In genomic region chr10:5744849-5745248, GRCh38 we compare ENCODE assay signal across 24 cellular contexts.
"Had no signal": no experiment of that assay in that cellular context is flagged by ENCODE, and none has a peak within 500 bp of the region (broad histone marks: within the 10 kb centered on the region; RNA-seq: fewer than 3 reads in every experiment).

No MANE protein-coding gene starts in this region.

- H3K4me1 ChIP-seq: ascending aorta, testis had no signal

- H3K27ac Mint-ChIP-seq: activated CD4-positive, alpha-beta memory T cell treated with anti-CD3 and anti-CD28 coated beads for 36 hours; activated naive CD8-positive, alpha-beta T cell; activated T-helper 2 cell treated with anti-CD3 and anti-CD28 coated beads, Interferon-gamma antibody, Interleukin-2, Interleukin-4, amounts not matched to agents 10 μg/mL and 5 μg/mL and 100 μg/mL, durations not matched to agents 14 hours and 24 hours and 36 hours; natural killer cell had no signal

- H3K27ac ChIP-seq: ascending aorta, cardiac muscle cell, testis had no signal

- H3K27me3 ChIP-seq: ascending aorta, cardiac muscle cell, testis had no signal

- ATAC-seq: esophagus mucosa; left cardiac atrium; natural killer cell; right cardiac atrium; stimulated activated naive CD8-positive, alpha-beta T cell treated with anti-CD3 and anti-CD28 coated beads, Interleukin-15, Interleukin-2, amounts not matched to agents 100 U/mL and 50 U/mL, for 24 hours had no signal

- H3K4me3 ChIP-seq: ascending aorta, cardiac muscle cell, testis had no signal

- DNase-seq: activated CD4-positive, alpha-beta memory T cell treated with anti-CD3 and anti-CD28 coated beads for 36 hours; activated CD4-positive, alpha-beta T cell treated with anti-CD3 and anti-CD28 coated beads for 48 hours; activated CD8-positive, alpha-beta memory T cell treated with anti-CD3 and anti-CD28 coated beads, Interleukin-2, amount 50 U/mL, for 4 hours; activated naive CD4-positive, alpha-beta T cell; activated T-cell treated with anti-CD3 and anti-CD28 coated beads, Interleukin-2, amount 50 U/mL, for 1 hour; cerebellar nuclear complex; cortex of kidney; foreskin fibroblast; head of caudate nucleus; hippocampal formation; left cardiac atrium; midbrain; natural killer cell; right cardiac atrium; stimulated activated CD4-positive, alpha-beta T cell treated with anti-CD3 and anti-CD28 coated beads, Interleukin-2, amount 100 ng/mL, for 48 hours; stimulated activated naive CD8-positive, alpha-beta T cell treated with anti-CD3 and anti-CD28 coated beads, Interleukin-15, Interleukin-2, amounts not matched to agents 100 U/mL and 50 U/mL, for 24 hours; testis; trophoblast cell had no signal

- H3K9me3 ChIP-seq: ascending aorta, testis had no signal

- H3K9me3 Mint-ChIP-seq: activated CD4-positive, alpha-beta memory T cell treated with anti-CD3 and anti-CD28 coated beads for 36 hours; activated T-helper 2 cell treated with anti-CD3 and anti-CD28 coated beads, Interferon-gamma antibody, Interleukin-2, Interleukin-4, amounts not matched to agents 10 μg/mL and 5 μg/mL and 100 μg/mL, durations not matched to agents 14 hours and 24 hours and 36 hours; brain; natural killer cell had no signal

- H3K4me3 Mint-ChIP-seq: activated CD4-positive, alpha-beta memory T cell treated with anti-CD3 and anti-CD28 coated beads for 36 hours; activated naive CD8-positive, alpha-beta T cell; brain; natural killer cell had no signal

- H3K27me3 Mint-ChIP-seq: activated CD4-positive, alpha-beta memory T cell treated with anti-CD3 and anti-CD28 coated beads for 36 hours; activated naive CD8-positive, alpha-beta T cell; brain had no signal
